Comparison of ENCODE assay signal across 12 cellular contexts in the genomic region with DNA sequence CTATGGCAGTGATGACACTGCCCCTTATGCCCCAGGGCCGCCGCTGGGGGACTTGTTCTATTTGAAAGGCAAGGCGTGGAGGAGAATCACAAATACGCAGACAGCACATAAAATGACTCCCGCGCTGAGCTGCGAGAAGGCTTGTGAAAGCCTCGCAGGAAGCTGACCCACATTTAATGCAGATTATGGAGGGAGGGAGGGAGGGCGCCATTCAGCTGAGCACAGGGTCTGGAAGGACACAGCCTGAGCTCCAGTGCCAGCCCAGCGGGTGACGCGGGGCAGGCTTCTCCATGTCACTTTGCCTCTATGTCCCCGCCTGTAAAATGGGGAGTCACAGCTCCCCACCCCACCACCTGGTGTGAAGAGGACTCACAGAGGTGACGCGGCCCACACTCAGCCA. TPM values are rescaled to one million over a fixed set of nuclear protein-coding genes. Genes with fewer than 3 reads are reported as not detected.
DNase-seq lines count a peak whose midpoint lies in the region; ATAC-seq, FAIRE-seq and TF ChIP-seq lines count a peak whose summit lies in the region.
"Had no signal": no experiment of that assay in that cellular context is flagged by ENCODE, and none has a peak within 500 bp of the region (broad histone marks: within the 10 kb centered on the region; RNA-seq: fewer than 3 reads in every experiment).

No MANE protein-coding gene starts in this region.

- 74% methylated on average over 15 of the region's 15 CpGs for WGBS in pancreas, 2 donors

- H3K36me3 ChIP-seq in pancreas: no peaks in the 10 kb centered on the region

- no peaks in the 10 kb centered on the region for H3K9me3 ChIP-seq in pancreas

- H3K27ac ChIP-seq in pancreas: peak overlapping the region in 3 of 4 donors; percentile 43 to 71 (median 66)

- TF ChIP-seq POLR2A in GM12892 (IDR thresholded peaks at IDR 0.05; ENCODE audit: low read depth, low read length): no peak

- FAIRE-seq in pancreas (lab: Jason Lieb, UNC) (no peak), urothelium cell line (lab: Jason Lieb, UNC) (no peak), GM12892 (lab: Jason Lieb, UNC) (no peak)

- no peak overlapping the region for H3K4me3 ChIP-seq in pancreas

- intact Hi-C loops in head of caudate nucleus (cut with DNase I) (no loop called here), pancreas (cut with DNase I) (no loop called here)

- ATAC-seq in pancreas: peak; percentile 3 to 35 (median 6)

- H3K4me1 ChIP-seq in pancreas: peaks cover 0 to 15% (median 13%) of the 10 kb centered on the region in 3 donors

- TF ChIP-seq CTCF in pancreas (IDR thresholded peaks at IDR 0.05): no peak

- peak; percentile 43 for DNase-seq in G401 (ENCODE audit: low spot score)
- peak; percentile 3 for DNase-seq in NCI-H2227 treated with DMSO at 0.1 percent for 48 hours (lab: John Stamatoyannopoulos, UW)
- peak in 38 of 42 donors; percentile 17 to 83 (median 56) for DNase-seq in head of caudate nucleus
- peak in 1 of 6 donors; percentile 44 for DNase-seq in pancreas
- DNase-seq in urothelium cell line (ENCODE audit: low spot score): no peak
- no peak for DNase-seq in GM12892 (ENCODE audit: insufficient read length)
- no peak for DNase-seq in activated effector memory CD4-positive, alpha-beta T cell treated with anti-CD3 and anti-CD28 coated beads, Interleukin-2, amount 50 U/mL, for 16 hours
- DNase-seq in NOMO-1 (lab: John Stamatoyannopoulos, UW; ENCODE audit: unreplicated experiment in 2 of 2): no peak
- DNase-seq: activated naive CD8-positive, alpha-beta T cell treated with anti-CD3 and anti-CD28 coated beads for 36 hours; AML-193; mesenchymal stem cell; NCI-H226 had no signal

- in situ Hi-C loops in G401 (cut with HindIII; ENCODE audit: low sequenced_read_pairs): no loop called here

- no peaks in the 10 kb centered on the region for H3K27me3 ChIP-seq in pancreas

RNA-seq across cellular contexts. Expression of gene ABLIM2, which starts 14.3 kb away (rescaled TPM):
- total RNA-seq in G401 (2014; rRNA removed; shearing (Covaris generic)): 0.37 and 1.3 TPM in 2 replicates
- 1 to 10 TPM; 4.3 to 8.6 (median 6.0) TPM for total RNA-seq in pancreas
- polyA plus RNA-seq in pancreas: 10 to 100 TPM in 1 of 2 donors, 1 to 10 TPM in 1; 6.1 to 13.1 TPM
- 0.13 TPM for polyA plus RNA-seq in GM12892 (2012; ENCODE audit: missing spikeins)

RNA-seq across cellular contexts. Expression of gene SH3TC1, which starts 54.7 kb away (rescaled TPM):
- total RNA-seq in G401 (2014; rRNA removed; shearing (Covaris generic)): not detected in 2 replicates
- total RNA-seq in pancreas: 10 to 100 TPM; 12.5 to 28.0 (median 18.1) TPM
- polyA plus RNA-seq in pancreas: 10 to 100 TPM; 23.4 to 23.6 TPM
- polyA plus RNA-seq in GM12892 (2012; ENCODE audit: missing spikeins): 12.2 TPM

Comparison
In these comparisons a context has a peak if more than half of its experiments do, and no peak if none do; other contexts are left out.
1. DNase-seq: peak in G401 (single experiment), NCI-H2227 treated with DMSO at 0.1 percent for 48 hours (single experiment) and head of caudate nucleus (38 of 42); none in urothelium cell line (single experiment), GM12892 (single experiment), activated effector memory CD4-positive, alpha-beta T cell treated with anti-CD3 and anti-CD28 coated beads, Interleukin-2, amount 50 U/mL, for 16 hours (single experiment) and NOMO-1 (0 of 2).
2. RNA of gene SH3TC1, which starts 54.7 kb away (total RNA-seq): 12.5 to 28.0 TPM in pancreas; not detected in G401; every median in the first group is over 10 times any median in the second.